In the genomic region with DNA sequence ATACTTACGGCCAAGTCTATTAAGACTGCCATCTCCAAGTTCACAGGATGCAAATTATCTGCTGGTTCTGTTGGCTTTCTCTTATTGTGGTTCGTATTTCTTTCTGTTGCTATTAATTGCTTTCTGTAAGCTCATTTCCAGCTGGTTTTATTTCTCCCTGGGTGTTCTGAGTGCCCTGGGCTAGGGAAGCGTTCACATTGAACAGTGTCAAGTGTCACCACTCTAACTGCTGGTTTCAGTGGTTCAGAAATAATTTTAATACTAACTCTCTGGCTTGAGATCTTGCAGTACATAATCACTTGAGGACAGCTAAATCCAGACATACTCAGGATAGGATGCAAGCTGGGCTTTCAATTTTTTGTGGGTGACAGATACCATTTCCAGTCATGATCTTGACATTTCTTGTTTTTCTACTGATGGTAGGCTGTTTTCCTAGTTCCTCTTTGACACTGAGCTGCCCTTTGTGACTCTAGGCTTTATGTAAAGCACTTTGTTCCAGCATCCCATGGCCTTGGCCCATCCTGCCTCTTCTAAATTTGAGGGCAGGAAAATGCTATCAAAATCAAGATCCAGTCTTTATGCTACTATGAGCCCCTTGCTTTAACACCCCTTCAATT, we compare ENCODE assay signal across 22 cellular contexts.
A peak's percentile ranks its signal among the peaks of the same experiment; 100 is the strongest.
DNase-seq lines count a peak whose midpoint lies in the region; ATAC-seq and TF ChIP-seq lines count a peak whose summit lies in the region.
"Had no signal": no experiment of that assay in that cellular context is flagged by ENCODE, and none has a peak within 500 bp of the region (broad histone marks: within the 10 kb centered on the region; RNA-seq: fewer than 3 reads in every experiment).

No MANE protein-coding gene starts in this region.

- no peak for ATAC-seq in memory B cell (ENCODE audit: low read depth)
- ATAC-seq in GM18520 (IDR thresholded peaks at IDR 0.05; ENCODE audit: unreplicated experiment) = no peak
- ATAC-seq in GM21528 (IDR thresholded peaks at IDR 0.05; ENCODE audit: low FRiP score, unreplicated experiment) = no peak
- ATAC-seq: left lung; naive thymus-derived CD8-positive, alpha-beta T cell; T-cell had no signal

- H3K27ac Mint-ChIP-seq in memory B cell = peak overlapping the region; percentile 24
- H3K27ac Mint-ChIP-seq: activated B cell treated with CpG ODN at 0.5 μM for 24 hours, T-cell had no signal

- no peak overlapping the region for H3K4me3 Mint-ChIP-seq in memory B cell
- H3K4me3 Mint-ChIP-seq: activated B cell treated with CpG ODN at 0.5 μM for 24 hours; naive thymus-derived CD8-positive, alpha-beta T cell; T-cell had no signal

- no peaks in the 10 kb centered on the region for H3K27me3 Mint-ChIP-seq in memory B cell
- H3K27me3 Mint-ChIP-seq: activated B cell treated with CpG ODN at 0.5 μM for 24 hours; naive thymus-derived CD8-positive, alpha-beta T cell; T-cell had no signal

- no peak for TF ChIP-seq POLR2A in erythroblast (IDR thresholded peaks at IDR 0.05; ENCODE audit: low read length)

- H3K9me3 Mint-ChIP-seq in memory B cell = no peaks in the 10 kb centered on the region
- H3K9me3 Mint-ChIP-seq: activated B cell treated with CpG ODN at 0.5 μM for 24 hours; naive thymus-derived CD8-positive, alpha-beta T cell; T-cell had no signal

- H3K36me3 Mint-ChIP-seq in memory B cell = peaks cover 29% of the 10 kb centered on the region

- DNase-seq in DMS79 (lab: John Stamatoyannopoulos, UW) (peak; percentile 62), MV-4-11 (lab: John Stamatoyannopoulos, UW) (peak; percentile 5), NCI-H2171 treated with DMSO at 0.1 percent for 48 hours (lab: John Stamatoyannopoulos, UW) (peak; percentile 77), memory B cell (ENCODE audit: low spot score in 2 of 2) (no peak), erythroblast (lab: John Stamatoyannopoulos, UW) (no peak)
- DNase-seq: activated B cell treated with CpG ODN at 0.5 μM for 24 hours; activated naive CD4-positive, alpha-beta T cell treated with anti-CD3 and anti-CD28 coated beads, Interleukin-2, amount 50 U/mL, for 16 hours; amniotic stem cell; brain microvascular endothelial cell; Caco-2; DND-41; GM23248; left lung; naive thymus-derived CD8-positive, alpha-beta T cell; NCI-H187; NCI-H446 treated with DMSO at 0.1 percent for 48 hours; occipital lobe; stimulated activated CD8-positive, alpha-beta memory T cell treated with anti-CD3 and anti-CD28 coated beads, Interleukin-4, amount 100 ng/mL, for 48 hours; T-cell; transverse colon had no signal

- H3K4me1 Mint-ChIP-seq in memory B cell = no peaks in the 10 kb centered on the region
- H3K4me1 Mint-ChIP-seq: activated B cell treated with CpG ODN at 0.5 μM for 24 hours, T-cell had no signal

Comparison
In these comparisons a context has a peak if more than half of its experiments do, and no peak if none do; other contexts are left out.
1. DNase-seq: peak in DMS79 (single experiment), MV-4-11 (single experiment) and NCI-H2171 treated with DMSO at 0.1 percent for 48 hours (single experiment); none in memory B cell (0 of 2) and erythroblast (0 of 2).